Comparison of ENCODE assay signal across 8 cellular contexts in the genomic region with DNA sequence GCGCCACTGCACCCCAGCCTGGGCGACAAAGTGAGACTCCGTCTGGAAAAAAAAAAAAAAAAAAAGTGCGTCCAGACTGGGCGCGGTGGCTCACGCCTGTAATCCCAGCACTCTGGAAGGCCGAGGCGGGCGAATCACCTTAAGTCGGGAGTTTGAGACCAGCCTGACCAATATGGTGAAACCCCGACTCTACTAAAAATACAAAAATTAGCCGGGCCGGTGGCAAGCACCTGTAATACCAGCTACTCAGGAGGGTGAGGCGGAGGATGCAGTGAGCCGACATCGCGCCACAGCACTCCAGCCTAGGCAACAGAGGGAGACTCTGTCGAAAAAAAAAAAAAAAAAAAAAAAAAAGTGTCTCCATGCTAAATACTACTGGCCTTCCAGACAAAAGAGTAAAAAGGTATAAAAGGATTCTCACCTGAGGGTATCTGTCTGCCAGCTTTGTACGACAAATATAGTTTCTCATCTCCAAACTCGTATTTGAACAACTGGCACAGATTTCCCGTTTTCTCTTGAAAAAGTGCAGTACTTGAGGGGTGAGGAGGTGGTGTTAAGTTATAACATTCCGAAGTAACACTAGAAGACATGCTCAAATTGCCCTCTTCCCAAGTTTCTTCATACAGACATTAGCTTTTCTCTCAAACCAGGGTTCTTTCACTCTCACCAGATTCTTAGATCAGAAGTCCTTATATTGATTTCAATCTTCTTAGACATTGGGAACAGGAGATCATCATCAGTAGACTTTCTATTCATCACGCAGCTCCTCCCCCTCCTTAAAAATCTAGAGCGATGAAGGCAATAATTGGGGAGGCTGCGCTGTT. TPM values are rescaled to one million over a fixed set of nuclear protein-coding genes. Genes with fewer than 3 reads are reported as not detected.
DNase-seq lines count a peak whose midpoint lies in the region; ATAC-seq and TF ChIP-seq lines count a peak whose summit lies in the region.

No MANE protein-coding gene starts in this region.

- DNase-seq in EH (ENCODE audit: low read depth) (peak; percentile 30), adrenal gland (peak in 2 of 7 donors; percentile 20 to 57), kidney tubule cell (ENCODE audit: low spot score) (peak; percentile 10), thyroid gland (no peak), middle frontal gyrus (ENCODE audit: extremely low spot score, low spot score) (no peak), DMS153 treated with DMSO at 0.1 percent for 48 hours (lab: John Stamatoyannopoulos, UW; ENCODE audit: unreplicated experiment) (no peak)

- TF ChIP-seq CTCF in adrenal gland (IDR thresholded peaks at IDR 0.05) (no peak), thyroid gland (IDR thresholded peaks at IDR 0.05) (no peak)

- 73 to 80% (median 76%) methylated on average over 25 to 26 of the region's 26 CpGs for WGBS in adrenal gland, 4 donors
- WGBS in thyroid gland, 2 donors = 71 to 72% methylated on average over 26 of the region's 26 CpGs

- peak overlapping the region in 2 of 4 donors; percentile 47 to 99 for H3K4me3 ChIP-seq in adrenal gland
- peak overlapping the region; percentile 18 to 62 (median 57) for H3K4me3 ChIP-seq in thyroid gland (replicated peaks in 1 of 3)

- H3K27ac ChIP-seq in adrenal gland = peak overlapping the region in 3 of 5 donors; percentile 58 to 96 (median 96)
- H3K27ac ChIP-seq in thyroid gland = peak overlapping the region in 1 of 3 donors; percentile 71

- peaks cover 12 to 35% of the 10 kb centered on the region in 2 donors for H3K4me1 ChIP-seq in adrenal gland (replicated peaks in 1 of 2)
- peaks cover 8 to 9% of the 10 kb centered on the region in 2 donors for H3K4me1 ChIP-seq in thyroid gland

- TF ChIP-seq POLR2A in adrenal gland (IDR thresholded peaks at IDR 0.05) (no peak), thyroid gland (IDR thresholded peaks at IDR 0.05) (no peak)

- no peaks in the 10 kb centered on the region for H3K27me3 ChIP-seq in adrenal gland
- no peaks in the 10 kb centered on the region for H3K27me3 ChIP-seq in thyroid gland

- H3K9me3 ChIP-seq in adrenal gland (replicated peaks in 1 of 3) (no peaks in the 10 kb centered on the region), thyroid gland (no peaks in the 10 kb centered on the region)

- ATAC-seq in HG03196 (IDR thresholded peaks at IDR 0.05; ENCODE audit: unreplicated experiment) (peak; percentile 1), GM18517 (IDR thresholded peaks at IDR 0.05; ENCODE audit: unreplicated experiment) (no peak)

- intact Hi-C loops in adrenal gland (cut with DNase I) = no loop called here
- intact Hi-C loops in thyroid gland (cut with DNase I) = no loop called here

- H3K36me3 ChIP-seq in adrenal gland (replicated peaks in 1 of 2) (no peaks in the 10 kb centered on the region), thyroid gland (no peaks in the 10 kb centered on the region)

RNA-seq across cellular contexts. Expression of a gene that starts 1.1 kb away (rescaled TPM):
- total RNA-seq in adrenal gland = 10 to 100 TPM in 7 of 8 donors, 1 to 10 TPM in 1; 8.8 to 25.0 (median 17.2) TPM
- polyA plus RNA-seq in adrenal gland = 10 to 100 TPM in 1 of 3 donors, 1 to 10 TPM in 2; 2.9 to 19.7 (median 3.5) TPM
- 10 to 100 TPM; 15.3 to 36.7 (median 26.2) TPM for total RNA-seq in thyroid gland

RNA-seq across cellular contexts. Expression of a gene that starts 30.3 kb away (rescaled TPM):
- total RNA-seq in adrenal gland (not detected), thyroid gland (not detected)
- not detected for polyA plus RNA-seq in adrenal gland

Comparison
In these comparisons a context has a peak if more than half of its experiments do, and no peak if none do; other contexts are left out.
1. DNase-seq: peak in EH (single experiment) and kidney tubule cell (single experiment); none in thyroid gland (0 of 2), middle frontal gyrus (single experiment) and DMS153 treated with DMSO at 0.1 percent for 48 hours (single experiment).